In the genomic region with DNA sequence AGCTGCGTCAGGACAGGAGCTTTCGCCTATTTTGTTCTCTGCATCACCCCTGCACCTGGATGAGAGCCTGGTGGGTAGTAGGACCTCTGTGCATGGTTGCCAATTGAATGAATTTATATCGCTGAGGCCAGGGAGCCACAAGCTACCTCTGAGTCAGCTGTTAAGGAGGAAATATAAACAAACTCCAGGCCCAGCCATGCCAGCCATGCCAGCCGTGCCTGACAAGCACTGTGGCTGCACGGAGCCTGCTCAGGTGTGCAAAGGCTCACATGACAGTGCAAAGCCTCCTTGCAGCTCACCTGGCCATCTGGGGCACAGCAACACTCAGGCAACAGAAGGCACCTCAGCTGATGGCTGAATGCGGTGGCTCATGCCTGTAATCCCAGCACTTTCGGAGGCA, we compare ENCODE assay signal across 18 cellular contexts. TPM values are rescaled to one million over a fixed set of nuclear protein-coding genes. Genes with fewer than 3 reads are reported as not detected.
DNase-seq lines count a peak whose midpoint lies in the region; ATAC-seq, FAIRE-seq and TF ChIP-seq lines count a peak whose summit lies in the region.
"Had no signal": no experiment of that assay in that cellular context is flagged by ENCODE, and none has a peak within 500 bp of the region (broad histone marks: within the 10 kb centered on the region; RNA-seq: fewer than 3 reads in every experiment).

No MANE protein-coding gene starts in this region.

- FAIRE-seq in kidney (lab: Jason Lieb, UNC): no peak

- no peaks in the 10 kb centered on the region for H3K9me3 ChIP-seq in kidney (ENCODE audit: control insufficient read depth in 1 of 2, low read length in 2 of 2)
- no peaks in the 10 kb centered on the region for H3K9me3 ChIP-seq in aorta (ENCODE audit: control insufficient read depth, low read length)
- H3K9me3 ChIP-seq: ascending aorta, SJSA1, tibial artery had no signal

- H3K4me3 ChIP-seq in kidney (ENCODE audit: low read length in 2 of 2) (no peak overlapping the region), aorta (ENCODE audit: low read length in 2 of 2) (no peak overlapping the region)
- H3K4me3 ChIP-seq: ascending aorta, SJSA1, tibial artery had no signal

- WGBS in aorta, 2 donors: 58 to 71% methylated on average over 7 of the region's 7 CpGs

- peak; percentile 9 for DNase-seq in left cardiac atrium
- DNase-seq in cardiac septum (ENCODE audit: low spot score): no peak
- peak; percentile 50 for DNase-seq in RPMI7951 (ENCODE audit: low read depth)
- peak; percentile 91 for DNase-seq in kidney
- DNase-seq in aorta: peak; percentile 50 to 55
- DNase-seq: activated CD4-positive, alpha-beta T cell treated with anti-CD3 and anti-CD28 coated beads, Interleukin-2, amount 50 U/mL, for 48 hours; NCI-H1048; stimulated activated CD4-positive, alpha-beta T cell treated with anti-CD3 and anti-CD28 coated beads, Interleukin-2, amount 100 ng/mL, for 48 hours had no signal

- no peak for TF ChIP-seq CTCF in kidney (IDR thresholded peaks at IDR 0.05; ENCODE audit: borderline replicate concordance, extremely low read depth, insufficient read depth)

- no peaks in the 10 kb centered on the region for H3K36me3 ChIP-seq in kidney (ENCODE audit: control insufficient read depth in 1 of 2, insufficient read depth in 2 of 2, low read length in 2 of 2)
- no peaks in the 10 kb centered on the region for H3K36me3 ChIP-seq in aorta (ENCODE audit: control insufficient read depth in 1 of 2, insufficient read depth in 2 of 2, low read length in 1 of 2)
- H3K36me3 ChIP-seq: ascending aorta, SJSA1, tibial artery had no signal

- peaks cover 15 to 16% of the 10 kb centered on the region in 2 donors for H3K4me1 ChIP-seq in kidney (ENCODE audit: control insufficient read depth in 1 of 2, insufficient read depth in 1 of 2, low read depth in 1 of 2, low read length in 2 of 2)
- H3K4me1 ChIP-seq in aorta (ENCODE audit: control insufficient read depth in 1 of 2, insufficient read depth in 2 of 2, low read length in 2 of 2): no peaks in the 10 kb centered on the region

- no peaks in the 10 kb centered on the region for H3K27me3 ChIP-seq in aorta (ENCODE audit: control insufficient read depth in 1 of 2, insufficient read depth in 2 of 2, low read length in 1 of 2)
- H3K27me3 ChIP-seq: ascending aorta, SJSA1, tibial artery had no signal

- intact Hi-C loops in left cardiac atrium (cut with DNase I): loop anchor here in 1 of 2 donors (10.0 kb wide), 1 partner anchor 323 kb away; no protein-coding TSS in a partner anchor
- intact Hi-C loops in cardiac septum (cut with DNase I): loop anchor here (10.0 kb wide), 1 partner anchor 323 kb away; no protein-coding TSS in a partner anchor
- intact Hi-C loops in kidney (cut with DNase I): no loop called here
- intact Hi-C loops in aorta (cut with DNase I): loop anchor here in 1 of 2 donors (10.0 kb wide), 1 partner anchor 123 kb away; no protein-coding TSS in a partner anchor

- H3K27ac ChIP-seq in kidney (ENCODE audit: low read depth in 2 of 2, low read length in 2 of 2): no peak overlapping the region
- H3K27ac ChIP-seq in aorta (ENCODE audit: low read depth in 1 of 2, low read length in 2 of 2): no peak overlapping the region
- H3K27ac ChIP-seq: ascending aorta, SJSA1, tibial artery had no signal

- no peak for ATAC-seq in left cardiac atrium
- no peak for ATAC-seq in aorta (ENCODE audit: low FRiP score)
- no peak for ATAC-seq in SK-N-SH treated with all-trans-retinoic acid at 6 μM for 48 hours
- ATAC-seq in HG02588 (IDR thresholded peaks at IDR 0.05; ENCODE audit: unreplicated experiment): no peak
- no peak for ATAC-seq in GM18858 (IDR thresholded peaks at IDR 0.05; ENCODE audit: unreplicated experiment)
- ATAC-seq: natural killer cell treated with Interleukin-12 subunit alpha and Interleukin-12 subunit beta and Interleukin-15 and Interleukin-18, amount 100 ng/mL, for 72 hours had no signal

- no peak overlapping the region for H3K9ac ChIP-seq in kidney (ENCODE audit: low read length in 2 of 2)

TF ChIP-seq in SK-N-SH treated with all-trans-retinoic acid at 6 μM for 48 hours, 23 proteins besides CTCF, POLR2A, EP300 and RAD21:
- TF ChIP-seq ZNF70 (CRISPR knock-in tag; IDR thresholded peaks at IDR 0.05) (no peak), RARB (CRISPR knock-in tag; IDR thresholded peaks at IDR 0.05) (no peak), TCF4 (CRISPR knock-in tag; IDR thresholded peaks at IDR 0.05; ENCODE audit: borderline replicate concordance) (no peak)
- TF ChIP-seq, protein P1, sequence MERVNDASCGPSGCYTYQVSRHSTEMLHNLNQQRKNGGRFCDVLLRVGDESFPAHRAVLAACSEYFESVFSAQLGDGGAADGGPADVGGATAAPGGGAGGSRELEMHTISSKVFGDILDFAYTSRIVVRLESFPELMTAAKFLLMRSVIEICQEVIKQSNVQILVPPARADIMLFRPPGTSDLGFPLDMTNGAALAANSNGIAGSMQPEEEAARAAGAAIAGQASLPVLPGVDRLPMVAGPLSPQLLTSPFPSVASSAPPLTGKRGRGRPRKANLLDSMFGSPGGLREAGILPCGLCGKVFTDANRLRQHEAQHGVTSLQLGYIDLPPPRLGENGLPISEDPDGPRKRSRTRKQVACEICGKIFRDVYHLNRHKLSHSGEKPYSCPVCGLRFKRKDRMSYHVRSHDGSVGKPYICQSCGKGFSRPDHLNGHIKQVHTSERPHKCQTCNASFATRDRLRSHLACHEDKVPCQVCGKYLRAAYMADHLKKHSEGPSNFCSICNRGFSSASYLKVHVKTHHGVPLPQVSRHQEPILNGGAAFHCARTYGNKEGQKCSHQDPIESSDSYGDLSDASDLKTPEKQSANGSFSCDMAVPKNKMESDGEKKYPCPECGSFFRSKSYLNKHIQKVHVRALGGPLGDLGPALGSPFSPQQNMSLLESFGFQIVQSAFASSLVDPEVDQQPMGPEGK (CRISPR knock-in tag; IDR thresholded peaks at IDR 0.05; ENCODE audit: borderline replicate concordance): no peak
- TF ChIP-seq, protein P2, sequence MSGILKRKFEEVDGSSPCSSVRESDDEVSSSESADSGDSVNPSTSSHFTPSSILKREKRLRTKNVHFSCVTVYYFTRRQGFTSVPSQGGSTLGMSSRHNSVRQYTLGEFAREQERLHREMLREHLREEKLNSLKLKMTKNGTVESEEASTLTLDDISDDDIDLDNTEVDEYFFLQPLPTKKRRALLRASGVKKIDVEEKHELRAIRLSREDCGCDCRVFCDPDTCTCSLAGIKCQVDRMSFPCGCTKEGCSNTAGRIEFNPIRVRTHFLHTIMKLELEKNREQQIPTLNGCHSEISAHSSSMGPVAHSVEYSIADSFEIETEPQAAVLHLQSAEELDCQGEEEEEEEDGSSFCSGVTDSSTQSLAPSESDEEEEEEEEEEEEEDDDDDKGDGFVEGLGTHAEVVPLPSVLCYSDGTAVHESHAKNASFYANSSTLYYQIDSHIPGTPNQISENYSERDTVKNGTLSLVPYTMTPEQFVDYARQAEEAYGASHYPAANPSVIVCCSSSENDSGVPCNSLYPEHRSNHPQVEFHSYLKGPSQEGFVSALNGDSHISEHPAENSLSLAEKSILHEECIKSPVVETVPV (CRISPR knock-in tag; IDR thresholded peaks at IDR 0.05): no peak

RNA-seq across cellular contexts. Expression of a gene that starts 33.7 kb away (rescaled TPM):
- total RNA-seq in left cardiac atrium (under 1 TPM in 1 of 2 donors, not detected in 1; 0.06 TPM), cardiac septum (0.19 TPM), kidney (not detected), aorta (not detected)
- not detected in 2 replicates for total RNA-seq in RPMI7951 (2014; rRNA removed; shearing (Covaris generic))
- polyA plus RNA-seq in kidney (ENCODE audit: insufficient read depth, low read depth, low replicate concordance) (not detected), aorta (not detected)
- total RNA-seq: activated T-helper 1 cell treated with anti-CD3 and anti-CD28 coated beads, Interleukin-12 subunit alpha, Interleukin-12 subunit beta, Interleukin-2, Interleukin-4 antibody, amounts not matched to agents 30 ng/mL and 10 ng/mL and 1 ng/mL, durations not matched to agents 14 hours and 24 hours and 36 hours; ascending aorta; fibroblast of lung; lower leg skin; natural killer cell treated with Interleukin-12 subunit alpha and Interleukin-12 subunit beta and Interleukin-15 and Interleukin-18, amount 100 ng/mL, for 72 hours had no signal
- polyA plus RNA-seq: fibroblast of lung had no signal
